Comparison of ENCODE assay signal across 18 cellular contexts in genomic region chr12:23066095-23066494, GRCh38.
"Had no signal": no experiment of that assay in that cellular context is flagged by ENCODE, and none has a peak within 500 bp of the region (broad histone marks: within the 10 kb centered on the region; RNA-seq: fewer than 3 reads in every experiment).

No MANE protein-coding gene starts in this region.

- H3K4me3 ChIP-seq: ascending aorta, cardiac muscle cell, prostate gland, stomach, testis had no signal

- DNase-seq: activated CD4-positive, alpha-beta T cell treated with anti-CD3 and anti-CD28 coated beads, Interleukin-2, amount 50 U/mL, for 1 hour; activated CD4-positive, CD25-positive, alpha-beta regulatory T cell treated with anti-CD3 and anti-CD28 coated beads, Interleukin-2, amount 50 U/mL, for 72 hours; activated CD8-positive, alpha-beta memory T cell treated with anti-CD3 and anti-CD28 coated beads, Interleukin-2, amount 50 U/mL, for 4 hours; activated effector memory CD4-positive, alpha-beta T cell treated with Interleukin-2 at 50 U/mL for 16 hours; activated naive CD4-positive, alpha-beta T cell treated with anti-CD3 and anti-CD28 coated beads, Interleukin-2, amount 10 ng/mL, durations not matched to agents 7 days and 5 days; activated naive CD8-positive, alpha-beta T cell treated with anti-CD3 and anti-CD28 coated beads, Interleukin-2, amount 50 U/mL, for 24 hours; activated T-cell treated with anti-CD3 and anti-CD28 coated beads, Interleukin-2, amount 50 U/mL, for 4 hours; left cardiac atrium; mesendoderm; naive thymus-derived CD4-positive, alpha-beta T cell; right cardiac atrium; small intestine; stimulated activated CD4-positive, alpha-beta T cell treated with anti-CD3 and anti-CD28 coated beads, Interleukin-4, amount 100 ng/mL, for 1 hour; stomach; testis had no signal
